23 cellular contexts compared by ENCODE assay signal in genomic region chr1:161502641-161503393, GRCh38. TPM values are rescaled to one million over a fixed set of nuclear protein-coding genes. Genes with fewer than 3 reads are reported as not detected.
DNase-seq lines count a peak whose midpoint lies in the region; ATAC-seq and TF ChIP-seq lines count a peak whose summit lies in the region.
"Had no signal": no experiment of that assay in that cellular context is flagged by ENCODE, and none has a peak within 500 bp of the region (broad histone marks: within the 10 kb centered on the region; RNA-seq: fewer than 3 reads in every experiment).

No MANE protein-coding gene starts in this region.

- DNase-seq in AG08395 (ENCODE audit: low spot score) (peak; percentile 22), HCEC 1CT (peak; percentile 33), RPMI7951 (ENCODE audit: low read depth) (peak; percentile 60), fibroblast of mammary gland (ENCODE audit: low read depth) (peak; percentile 58), SHP77 treated with DMSO at 0.1 percent for 48 hours (lab: John Stamatoyannopoulos, UW) (no peak), ecto neural progenitor cell (ENCODE audit: low spot score) (no peak)
- DNase-seq in stimulated activated naive CD4-positive, alpha-beta T cell (lab: John Stamatoyannopoulos, UW) = no peak
- DNase-seq: activated CD4-positive, alpha-beta T cell treated with anti-CD3 and anti-CD28 coated beads for 36 hours; activated effector memory CD4-positive, alpha-beta T cell treated with Interleukin-2 at 50 U/mL for 16 hours; dorsolateral prefrontal cortex; MG63; midbrain; NCI-H774; sigmoid colon; SK-N-SH; T-helper 9 cell; upper lobe of right lung had no signal

- ATAC-seq in GM21367 (IDR thresholded peaks at IDR 0.05; ENCODE audit: unreplicated experiment) = no peak
- ATAC-seq: A549; activated CD4-positive, alpha-beta T cell treated with anti-CD3 and anti-CD28 coated beads for 36 hours; Panc1; upper lobe of right lung had no signal

- no peak overlapping the region for H3K4me3 ChIP-seq in fibroblast of mammary gland (ENCODE audit: control insufficient read depth, low read depth, low read length)
- H3K4me3 ChIP-seq: A549, cardiac muscle cell, dorsolateral prefrontal cortex, MG63, sigmoid colon, upper lobe of right lung had no signal

- no peak for TF ChIP-seq CTCF in fibroblast of mammary gland (conservative IDR thresholded peaks at IDR 0.05; ENCODE audit: control insufficient read depth, insufficient read depth, low read depth, low read length)

RNA-seq across cellular contexts. Expression of gene FCGR2A, which starts 2.4 kb away (rescaled TPM):
- total RNA-seq in RPMI7951 (2014; rRNA removed; shearing (Covaris generic)) = 0.68 and 2.9 TPM in 2 replicates
- total RNA-seq: activated CD4-positive, alpha-beta T cell treated with anti-CD3 and anti-CD28 coated beads for 36 hours; cardiac muscle cell; epithelial cell of proximal tubule; glomerular endothelial cell had no signal

RNA-seq across cellular contexts. Expression of gene HSPA6, which starts 21.5 kb away (rescaled TPM):
- 0.12 TPM in 1 of 2 replicates, not detected in the other for total RNA-seq in RPMI7951 (2014; rRNA removed; shearing (Covaris generic))
- total RNA-seq: cardiac muscle cell had no signal

RNA-seq across cellular contexts. Expression of gene FCGR3A, which starts 46.8 kb away (rescaled TPM):
- not detected in 2 replicates for total RNA-seq in RPMI7951 (2014; rRNA removed; shearing (Covaris generic))
- total RNA-seq: activated CD4-positive, alpha-beta T cell treated with anti-CD3 and anti-CD28 coated beads for 36 hours; cardiac muscle cell; epithelial cell of proximal tubule; glomerular endothelial cell had no signal

Comparison
In these comparisons a context has a peak if more than half of its experiments do, and no peak if none do; other contexts are left out.
1. DNase-seq: peak in AG08395 (single experiment), HCEC 1CT (single experiment), RPMI7951 (single experiment) and fibroblast of mammary gland (single experiment); none in SHP77 treated with DMSO at 0.1 percent for 48 hours (single experiment), ecto neural progenitor cell (single experiment) and stimulated activated naive CD4-positive, alpha-beta T cell (0 of 6).